In the genomic region with DNA sequence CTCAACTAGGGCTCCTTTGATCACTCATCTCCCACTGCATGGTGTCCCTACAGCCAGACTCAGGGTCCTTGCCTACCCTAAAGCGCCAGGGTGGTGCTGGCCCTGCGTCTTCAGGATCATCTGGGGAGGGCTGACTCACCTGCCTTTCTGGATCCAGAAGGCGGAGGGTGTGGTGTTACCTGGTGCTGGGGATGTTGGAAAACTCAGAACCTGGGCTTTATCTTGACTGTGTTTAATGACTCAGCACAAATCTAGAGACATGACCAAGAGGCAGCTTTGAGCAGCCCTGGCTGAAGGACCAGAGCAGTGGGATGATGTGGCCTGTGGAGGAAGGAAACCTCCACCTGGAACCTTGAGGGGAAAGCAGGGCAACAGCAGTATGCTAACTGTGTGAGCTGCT, we compare ENCODE assay signal across 1 cellular context.
TF ChIP-seq lines count a peak whose summit lies in the region.

No MANE protein-coding gene starts in this region.

TF ChIP-seq in K562, 482 proteins besides CTCF, POLR2A, EP300 and RAD21:
- TF ChIP-seq CTBP1 (IDR thresholded peaks at IDR 0.05; ENCODE audit: borderline replicate concordance) (peak; percentile 49; the same call in 1 of the 2 replicates), ZNF316 (IDR thresholded peaks at IDR 0.05) (peak; percentile 93), ZEB2 (IDR thresholded peaks at IDR 0.05) (0 out of 2 replicates have a peak, but pooled peaks have one; percentile 19), ESRRA (IDR thresholded peaks at IDR 0.05; ENCODE audit: borderline replicate concordance, low read depth) (no peak), STAT6 (CRISPR knock-in tag; IDR thresholded peaks at IDR 0.05) (no peak), RFX5 (IDR thresholded peaks at IDR 0.05; ENCODE audit: low read depth, low read length) (no peak), MAFF (IDR thresholded peaks at IDR 0.05; ENCODE audit: low read length) (peak; percentile 86), SRSF3 (IDR thresholded peaks at IDR 0.05; ENCODE audit: insufficient read depth, low read length) (no peak), NFE2L1 (tag; IDR thresholded peaks at IDR 0.05; ENCODE audit: borderline replicate concordance, low read depth) (peak; percentile 66; the same call in 1 of the 2 replicates), ZNF717 (CRISPR knock-in tag; IDR thresholded peaks at IDR 0.05) (no peak), MED1 (CRISPR knock-in tag; IDR thresholded peaks at IDR 0.05; ENCODE audit: borderline replicate concordance) (no peak), FIP1L1 (IDR thresholded peaks at IDR 0.05; ENCODE audit: low read depth, low read length, poor library complexity, severe bottlenecking) (no peak), MAFG (tag; conservative IDR thresholded peaks at IDR 0.05) (peak; percentile 92), ATF4 (CRISPR knock-in tag; IDR thresholded peaks at IDR 0.05) (no peak), MEIS2 (IDR thresholded peaks at IDR 0.05; ENCODE audit: partially characterized antibody) (no peak), SIN3A (IDR thresholded peaks at IDR 0.05; ENCODE audit: borderline replicate concordance in 2 of 2, control insufficient read depth in 1 of 2, low read depth in 2 of 2, low read length in 2 of 2) (no peak), C11orf30 (IDR thresholded peaks at IDR 0.05; ENCODE audit: low read depth) (peak; percentile 92), VEZF1 (CRISPR knock-in tag; IDR thresholded peaks at IDR 0.05) (no peak), NR2C2 (CRISPR knock-in tag; IDR thresholded peaks at IDR 0.05) (no peak), NR2C2 (tag; IDR thresholded peaks at IDR 0.05) (no peak), MAFK (IDR thresholded peaks at IDR 0.05; ENCODE audit: low read length) (peak; percentile 79; the same call in 1 of the 2 replicates), SRF (CRISPR knock-in tag; IDR thresholded peaks at IDR 0.05) (no peak), ZNF174 (CRISPR knock-in tag; IDR thresholded peaks at IDR 0.05) (no peak), NFE2 (IDR thresholded peaks at IDR 0.05; ENCODE audit: low read depth) (peak; percentile 84), GTF2A2 (tag; IDR thresholded peaks at IDR 0.05) (no peak), BACH1 (tag; IDR thresholded peaks at IDR 0.05) (peak; percentile 70; the same call in 1 of the 2 replicates), ZFP30 (CRISPR knock-in tag; IDR thresholded peaks at IDR 0.05; ENCODE audit: borderline replicate concordance) (no peak)
- TF ChIP-seq, protein P1, sequence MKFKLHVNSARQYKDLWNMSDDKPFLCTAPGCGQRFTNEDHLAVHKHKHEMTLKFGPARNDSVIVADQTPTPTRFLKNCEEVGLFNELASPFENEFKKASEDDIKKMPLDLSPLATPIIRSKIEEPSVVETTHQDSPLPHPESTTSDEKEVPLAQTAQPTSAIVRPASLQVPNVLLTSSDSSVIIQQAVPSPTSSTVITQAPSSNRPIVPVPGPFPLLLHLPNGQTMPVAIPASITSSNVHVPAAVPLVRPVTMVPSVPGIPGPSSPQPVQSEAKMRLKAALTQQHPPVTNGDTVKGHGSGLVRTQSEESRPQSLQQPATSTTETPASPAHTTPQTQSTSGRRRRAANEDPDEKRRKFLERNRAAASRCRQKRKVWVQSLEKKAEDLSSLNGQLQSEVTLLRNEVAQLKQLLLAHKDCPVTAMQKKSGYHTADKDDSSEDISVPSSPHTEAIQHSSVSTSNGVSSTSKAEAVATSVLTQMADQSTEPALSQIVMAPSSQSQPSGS (CRISPR knock-in tag; IDR thresholded peaks at IDR 0.05) = no peak
